ENCODE assay signal across 14 cellular contexts in genomic region chr20:24785141-24785924, GRCh38.
DNase-seq lines count a peak whose midpoint lies in the region; ATAC-seq and TF ChIP-seq lines count a peak whose summit lies in the region.
"Had no signal": no experiment of that assay in that cellular context is flagged by ENCODE, and none has a peak within 500 bp of the region (broad histone marks: within the 10 kb centered on the region; RNA-seq: fewer than 3 reads in every experiment).

No MANE protein-coding gene starts in this region.

- no peaks in the 10 kb centered on the region for H3K4me1 ChIP-seq in lower lobe of right lung
- H3K4me1 ChIP-seq: left ventricle myocardium inferior, parathyroid adenoma had no signal

- intact Hi-C loops in lower lobe of right lung (cut with DNase I) = no loop called here

- peaks cover 4% of the 10 kb centered on the region for H3K27me3 ChIP-seq in lower lobe of right lung (ENCODE audit: low read depth)

- DNase-seq in AG10803 (ENCODE audit: low read depth) (peak; percentile 85), HS-5 (ENCODE audit: low read depth) (peak; percentile 82), amniotic stem cell (lab: John Stamatoyannopoulos, UW) (peak; percentile 47), lower lobe of right lung (peak; percentile 41), NAMALWA (ENCODE audit: low spot score) (no peak)
- no peak for DNase-seq in activated T-cell treated with anti-CD3 and anti-CD28 coated beads, Interleukin-2, amount 50 U/mL, for 48 hours
- DNase-seq: activated CD8-positive, alpha-beta memory T cell treated with anti-CD3 and anti-CD28 coated beads, Interleukin-2, amount 10 ng/mL, durations not matched to agents 7 days and 5 days; left ventricle myocardium inferior; NCI-H2081; OCI-M1 had no signal

- TF ChIP-seq CTCF in AG10803 (conservative IDR thresholded peaks at IDR 0.05; ENCODE audit: low read length) (no peak), lower lobe of right lung (IDR thresholded peaks at IDR 0.05) (no peak)

- no peaks in the 10 kb centered on the region for H3K9me3 ChIP-seq in lower lobe of right lung
- H3K9me3 ChIP-seq: left ventricle myocardium inferior had no signal

- no peak for TF ChIP-seq POLR2A in GM18505 (IDR thresholded peaks at IDR 0.05; ENCODE audit: borderline replicate concordance, extremely low read depth, insufficient read depth, insufficient read length)

- H3K36me3 ChIP-seq in lower lobe of right lung = no peaks in the 10 kb centered on the region
- H3K36me3 ChIP-seq: left ventricle myocardium inferior had no signal

- no peak overlapping the region for H3K27ac ChIP-seq in lower lobe of right lung
- H3K27ac ChIP-seq: left ventricle myocardium inferior, parathyroid adenoma had no signal

- H3K4me3 ChIP-seq in AG10803 (ENCODE audit: low read length) = no peak overlapping the region
- no peak overlapping the region for H3K4me3 ChIP-seq in lower lobe of right lung
- H3K4me3 ChIP-seq: left ventricle myocardium inferior had no signal

- ATAC-seq in lower lobe of right lung = no peak
- ATAC-seq in GM18505 (IDR thresholded peaks at IDR 0.05; ENCODE audit: unreplicated experiment) = no peak
- ATAC-seq in GM18511 (IDR thresholded peaks at IDR 0.05; ENCODE audit: unreplicated experiment) = no peak
- ATAC-seq: activated CD8-positive, alpha-beta memory T cell treated with anti-CD3 and anti-CD28 coated beads, Interleukin-2, amount 10 ng/mL, durations not matched to agents 7 days and 5 days; HepG2 had no signal

Comparison
In these comparisons a context has a peak if more than half of its experiments do, and no peak if none do; other contexts are left out.
1. DNase-seq: peak in AG10803 (single experiment), HS-5 (single experiment), amniotic stem cell (single experiment) and lower lobe of right lung (single experiment); none in activated T-cell treated with anti-CD3 and anti-CD28 coated beads, Interleukin-2, amount 50 U/mL, for 48 hours (0 of 2) and NAMALWA (single experiment).